8 cellular contexts compared by ENCODE assay signal in genomic region chr14:91060472-91061308, GRCh38. TPM values are rescaled to one million over a fixed set of nuclear protein-coding genes. Genes with fewer than 3 reads are reported as not detected.
DNase-seq lines count a peak whose midpoint lies in the region; ATAC-seq and TF ChIP-seq lines count a peak whose summit lies in the region.

RPS6KA5 (minus strand) TSS chr14:91060641; CDS start chr14:91060434, 207 bp downstream.

- in situ Hi-C loops in GM18951 (cut with MboI; ENCODE audit: low sequenced_read_pairs, unreplicated experiment), result no loop called here

- TF ChIP-seq CTCF in activated B cell treated with CpG ODN at 0.5 μM for 24 hours (IDR thresholded peaks at IDR 0.05), result no peak

- POLR2A ChIA-PET in activated B cell treated with CpG ODN at 0.5 μM for 24 hours (lab: Charles Lee), result interaction anchor here (0.5 to 4.6 kb wide), 34 partner anchors 9 to 663 kb away, joined by 3 to 90 read pairs (median 4); partner anchors contain the start of gene DGLUCY

- H3K4me1 Mint-ChIP-seq in activated B cell treated with CpG ODN at 0.5 μM for 24 hours (peaks cover 40% of the 10 kb centered on the region), immature natural killer cell (peaks cover 47 to 65% of the 10 kb centered on the region in 2 donors)

- H3K27ac Mint-ChIP-seq in activated B cell treated with CpG ODN at 0.5 μM for 24 hours (peak within 1 kb of the TSS; percentile 78), immature natural killer cell (peak within 1 kb of the TSS; percentile 7 to 71 (median 68))

- H3K9me3 Mint-ChIP-seq in activated B cell treated with CpG ODN at 0.5 μM for 24 hours, result peaks cover 2% of the 10 kb centered on the region
- no peaks in the 10 kb centered on the region for H3K9me3 Mint-ChIP-seq in immature natural killer cell

- H3K36me3 Mint-ChIP-seq in activated B cell treated with CpG ODN at 0.5 μM for 24 hours (ENCODE audit: low read depth) (no peaks in the 10 kb centered on the region), immature natural killer cell (peaks cover 2 to 6% (median 4%) of the 10 kb centered on the region in 3 donors)

- H3K4me3 Mint-ChIP-seq in activated B cell treated with CpG ODN at 0.5 μM for 24 hours (peak within 1 kb of the TSS; percentile 87), immature natural killer cell (peak within 1 kb of the TSS; percentile 74 to 83 (median 79))

- intact Hi-C loops in activated B cell treated with CpG ODN at 0.5 μM for 24 hours (cut with micrococcal nuclease), result loop anchor here (1.0 to 5.0 kb wide), 15 partner anchors 38 to 728 kb away; partner anchors contain the start of genes CCDC88C, DGLUCY, NRDE2 and PPP4R3A

- DNase-seq in AG08395 (ENCODE audit: low spot score) (peak; percentile 99), NCI-H345 (lab: John Stamatoyannopoulos, UW) (peak; percentile 100), activated B cell treated with CpG ODN at 0.5 μM for 24 hours (peak; percentile 95), caudate nucleus (lab: John Stamatoyannopoulos, UW) (peak; percentile 93 to 100 (median 100)), immature natural killer cell (peak; percentile 100), smooth muscle cell of the brain vasculature (ENCODE audit: low read depth, low spot score) (peak; percentile 99)

- no peaks in the 10 kb centered on the region for H3K27me3 Mint-ChIP-seq in activated B cell treated with CpG ODN at 0.5 μM for 24 hours
- H3K27me3 Mint-ChIP-seq in immature natural killer cell (ENCODE audit: low read depth in 3 of 3), result peaks cover 0 to 5% (median under 1%) of the 10 kb centered on the region in 3 donors

- ATAC-seq in HG03196 (IDR thresholded peaks at IDR 0.05; ENCODE audit: unreplicated experiment) (peak; percentile 89), activated B cell treated with CpG ODN at 0.5 μM for 24 hours (ENCODE audit: low read depth) (peak; percentile 82)

- CTCF ChIA-PET in activated B cell treated with CpG ODN at 0.5 μM for 24 hours (lab: Charles Lee), result interaction anchor here (0.7 to 4.4 kb wide), 10 partner anchors 48 to 227 kb away, joined by 3 to 21 read pairs (median 4); partner anchors contain the start of gene DGLUCY

- peak within 1 kb of the TSS; percentile 95 for H3K27ac ChIP-seq in caudate nucleus (ENCODE audit: low read depth, low read length)

- peak; percentile 53 for TF ChIP-seq POLR2A in GM18951 (IDR thresholded peaks at IDR 0.05; ENCODE audit: extremely low read depth, insufficient read depth, insufficient read length)

RNA-seq across cellular contexts. Expression of gene RPS6KA5, which starts in this region (rescaled TPM):
- 13.3 and 16.3 TPM in 2 replicates for total RNA-seq in activated B cell treated with CpG ODN at 0.5 μM for 24 hours
- 10 to 100 TPM; 11.1 to 19.0 (median 16.6) TPM for polyA plus RNA-seq in immature natural killer cell

Comparison
In these comparisons a context has a peak if more than half of its experiments do, and no peak if none do; other contexts are left out.
1. Peak in every context shown above with its lines: DNase-seq, ATAC-seq and H3K27ac ChIP-seq.